In genomic region chr1:53579221-53580008, GRCh38 we compare ENCODE assay signal across 15 cellular contexts.
"Had no signal": no experiment of that assay in that cellular context is flagged by ENCODE, and none has a peak within 500 bp of the region (broad histone marks: within the 10 kb centered on the region; RNA-seq: fewer than 3 reads in every experiment).

No MANE protein-coding gene starts in this region.

- H3K27me3 Mint-ChIP-seq: effector memory CD8-positive, alpha-beta T cell; stimulated activated naive CD8-positive, alpha-beta T cell treated with anti-CD3 and anti-CD28 coated beads, Interleukin-15, Interleukin-2, amounts not matched to agents 100 ng/mL and 50 ng/mL, for 24 hours had no signal

- H2AFZ ChIP-seq: hepatocyte had no signal

- H3K9me3 ChIP-seq: adrenal gland, lower lobe of right lung, testis had no signal

- H3K27me3 ChIP-seq: adrenal gland, hepatocyte, testis had no signal

- H3K9me3 Mint-ChIP-seq: effector memory CD8-positive, alpha-beta T cell; naive B cell; stimulated activated naive CD8-positive, alpha-beta T cell treated with anti-CD3 and anti-CD28 coated beads, Interleukin-15, Interleukin-2, amounts not matched to agents 100 ng/mL and 50 ng/mL, for 24 hours; T-helper 2 cell treated with Interferon-gamma antibody and Interleukin-4, amounts not matched to agents 5 μg/mL and 100 μg/mL, for 36 hours had no signal

- H3K36me3 ChIP-seq: adrenal gland, lower lobe of right lung had no signal

- H3K27ac Mint-ChIP-seq: effector memory CD8-positive, alpha-beta T cell; naive B cell; stimulated activated naive CD8-positive, alpha-beta T cell treated with anti-CD3 and anti-CD28 coated beads, Interleukin-15, Interleukin-2, amounts not matched to agents 100 ng/mL and 50 ng/mL, for 24 hours; T-helper 2 cell treated with Interferon-gamma antibody and Interleukin-4, amounts not matched to agents 5 μg/mL and 100 μg/mL, for 36 hours had no signal

- H3K4me3 Mint-ChIP-seq: effector memory CD8-positive, alpha-beta T cell; naive B cell; stimulated activated naive CD8-positive, alpha-beta T cell treated with anti-CD3 and anti-CD28 coated beads, Interleukin-15, Interleukin-2, amounts not matched to agents 100 ng/mL and 50 ng/mL, for 24 hours; T-helper 2 cell treated with Interferon-gamma antibody and Interleukin-4, amounts not matched to agents 5 μg/mL and 100 μg/mL, for 36 hours had no signal

- H3K4me3 ChIP-seq: adrenal gland, hepatocyte, lower lobe of right lung, testis had no signal

- DNase-seq: activated CD4-positive, alpha-beta T cell treated with anti-CD3 and anti-CD28 coated beads for 48 hours; activated naive CD4-positive, alpha-beta T cell; activated T-cell treated with anti-CD3 and anti-CD28 coated beads, Interleukin-2, amount 50 U/mL, for 1 hour; adrenal gland; central memory CD4-positive, alpha-beta T cell; effector memory CD8-positive, alpha-beta T cell; kidney glomerular epithelial cell; lower lobe of right lung; naive B cell; occipital lobe; stimulated activated CD4-positive, alpha-beta T cell treated with anti-CD3 and anti-CD28 coated beads, Interleukin-4, amount 100 ng/mL, for 1 hour; testis had no signal

- H3K4me1 ChIP-seq: adrenal gland, lower lobe of right lung had no signal

- H3K79me2 ChIP-seq: hepatocyte had no signal

- H3K4me2 ChIP-seq: hepatocyte had no signal

- H3K27ac ChIP-seq: adrenal gland, hepatocyte, lower lobe of right lung, testis had no signal

- ATAC-seq: effector memory CD8-positive, alpha-beta T cell; lower lobe of right lung had no signal

- H3K36me3 Mint-ChIP-seq: naive B cell had no signal
